8 cellular contexts compared by ENCODE assay signal in genomic region chr2:227871375-227871788, GRCh38. TPM values are rescaled to one million over a fixed set of nuclear protein-coding genes. Genes with fewer than 3 reads are reported as not detected.
DNase-seq lines count a peak whose midpoint lies in the region; ATAC-seq, FAIRE-seq and TF ChIP-seq lines count a peak whose summit lies in the region.

A gene with protein sequence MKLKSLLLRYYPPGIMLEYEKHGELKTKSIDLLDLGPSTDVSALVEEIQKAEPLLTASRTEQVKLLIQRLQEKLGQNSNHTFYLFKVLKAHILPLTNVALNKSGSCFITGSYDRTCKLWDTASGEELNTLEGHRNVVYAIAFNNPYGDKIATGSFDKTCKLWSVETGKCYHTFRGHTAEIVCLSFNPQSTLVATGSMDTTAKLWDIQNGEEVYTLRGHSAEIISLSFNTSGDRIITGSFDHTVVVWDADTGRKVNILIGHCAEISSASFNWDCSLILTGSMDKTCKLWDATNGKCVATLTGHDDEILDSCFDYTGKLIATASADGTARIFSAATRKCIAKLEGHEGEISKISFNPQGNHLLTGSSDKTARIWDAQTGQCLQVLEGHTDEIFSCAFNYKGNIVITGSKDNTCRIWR (plus strand): TSS chr2:227871631. CDS start chr2:227871690, 59 bp downstream.

- H3K27ac ChIP-seq in A549 (peak within 1 kb of the TSS; percentile 83 to 93), Panc1 (ENCODE audit: low read length) (no peak within 1 kb of the TSS), adrenal gland (no peak within 1 kb of the TSS), heart right ventricle (no peak within 1 kb of the TSS)

- no peaks in the 10 kb centered on the region for H3K9me3 ChIP-seq in A549
- no peaks in the 10 kb centered on the region for H3K9me3 ChIP-seq in Panc1 (ENCODE audit: control insufficient read depth, insufficient read depth, low read depth, low read length)
- H3K9me3 ChIP-seq in adrenal gland (replicated peaks in 1 of 3): no peaks in the 10 kb centered on the region
- no peaks in the 10 kb centered on the region for H3K9me3 ChIP-seq in heart right ventricle

- ATAC-seq in A549: peak in 1 of 2 experiments; percentile 7; a peak in 2 of 6 replicates
- peak; percentile 79 for ATAC-seq in GM19463 (IDR thresholded peaks at IDR 0.05; ENCODE audit: unreplicated experiment)
- ATAC-seq in Panc1: peak; percentile 91
- ATAC-seq in heart right ventricle: peak; percentile 59 to 83 (median 70)
- ATAC-seq in GM21576 (IDR thresholded peaks at IDR 0.05; ENCODE audit: unreplicated experiment): no peak

- no peaks in the 10 kb centered on the region for H3K36me3 ChIP-seq in Panc1 (ENCODE audit: control insufficient read depth, insufficient read depth, low read length)
- H3K36me3 ChIP-seq in adrenal gland (replicated peaks in 1 of 2): no peaks in the 10 kb centered on the region
- H3K36me3 ChIP-seq in heart right ventricle: no peaks in the 10 kb centered on the region

- WGBS in A549 (ENCODE audit: missing lambda C conversion rate): 97% methylated on average over 19 of the region's 34 CpGs
- 0 to 3% (median 2%) methylated on average over 1 to 34 of the region's 34 CpGs for WGBS in adrenal gland, 4 donors
- 2 to 3% methylated on average over 34 of the region's 34 CpGs for WGBS in heart right ventricle, 2 donors

- H3K27me3 ChIP-seq in Panc1 (ENCODE audit: control insufficient read depth, insufficient read depth, low read length) (no peaks in the 10 kb centered on the region), adrenal gland (peaks cover 9% of the 10 kb centered on the region), heart right ventricle (peaks cover 0 to 26% (median 11%) of the 10 kb centered on the region in 7 donors)

- TF ChIP-seq POLR2A in A549 (IDR thresholded peaks at IDR 0.05; ENCODE audit: low read length) (no peak), adrenal gland (IDR thresholded peaks at IDR 0.05) (no peak)

- in situ Hi-C loops in Panc1 (cut with HindIII; ENCODE audit: low pct_unique_long_range_greater_than_20kb, low sequenced_read_pairs): no loop called here

- POLR2A ChIA-PET in A549 (lab: Yijun Ruan, JAX): interaction anchor here (0.6 kb wide), 1 partner anchor 304 kb away, joined by 4 read pairs; no protein-coding TSS in a partner anchor
- POLR2A ChIA-PET in Panc1 (lab: Charles Lee): no interaction called here

- TF ChIP-seq CTCF in A549 (IDR thresholded peaks at IDR 0.05) (no peak), Panc1 (IDR thresholded peaks at IDR 0.05) (no peak), adrenal gland (IDR thresholded peaks at IDR 0.05) (no peak), heart right ventricle (IDR thresholded peaks at IDR 0.05) (no peak)

- BruUV-seq in Panc1 (replicated peaks; lab: Mats Ljungman, UMichigan): no TSS peak

- TF ChIP-seq RAD21 in A549 (conservative IDR thresholded peaks at IDR 0.05 in 1 of 2, IDR thresholded peaks at IDR 0.05 in 1 of 2): no peak

- TF ChIP-seq EP300 in A549 (IDR thresholded peaks at IDR 0.05): no peak

- no peak for DNase-seq in A549 (ENCODE audit: low read depth in 1 of 2, low spot score in 1 of 2)
- no peak for DNase-seq in Panc1 (ENCODE audit: low read depth, low spot score)
- peak in 6 of 7 donors; percentile 28 to 65 (median 42) for DNase-seq in adrenal gland
- DNase-seq in heart right ventricle: peak; percentile 26 to 70
- no peak for DNase-seq in pulmonary artery endothelial cell (ENCODE audit: low read depth, low spot score)
- DNase-seq in SHP77 (lab: John Stamatoyannopoulos, UW): no peak

- H3K4me3 ChIP-seq in A549 (no peak within 1 kb of the TSS), Panc1 (ENCODE audit: low read depth in 2 of 2, low read length in 2 of 2) (peak within 1 kb of the TSS; percentile 35 to 56), adrenal gland (peak within 1 kb of the TSS in 1 of 4 donors; percentile 52), heart right ventricle (peak within 1 kb of the TSS in 9 of 10 donors; percentile 6 to 54 (median 44))

- FAIRE-seq in A549 (lab: Jason Lieb, UNC): no peak

- intact Hi-C loops in Panc1 (cut with micrococcal nuclease; ENCODE audit: unreplicated experiment) (no loop called here), adrenal gland (cut with DNase I) (no loop called here), heart right ventricle (cut with DNase I) (no loop called here)

- H3K4me2 ChIP-seq in A549: peak within 1 kb of the TSS; percentile 44

- H3K4me1 ChIP-seq in A549 (peaks cover 38% of the 10 kb centered on the region), Panc1 (ENCODE audit: control insufficient read depth, insufficient read depth, low read length) (no peaks in the 10 kb centered on the region), adrenal gland (replicated peaks in 1 of 2) (no peaks in the 10 kb centered on the region), heart right ventricle (peaks cover 0 to 11% (median 0%) of the 10 kb centered on the region in 9 donors)

- CTCF ChIA-PET in A549 (lab: Yijun Ruan, JAX): interaction anchor here (0.6 to 11.6 kb wide), 6 partner anchors 10 to 213 kb away, joined by 3 to 68 read pairs (median 3); no protein-coding TSS in a partner anchor
- CTCF ChIA-PET in Panc1 (lab: Charles Lee): interaction anchor here (0.9 kb wide), 1 partner anchor 20 kb away, joined by 3 read pairs; no protein-coding TSS in a partner anchor

TF ChIP-seq in A549, 52 proteins besides CTCF, POLR2A, EP300 and RAD21:
- TF ChIP-seq ZNF302 (CRISPR knock-in tag; IDR thresholded peaks at IDR 0.05) (no peak), NFE2L2 (conservative IDR thresholded peaks at IDR 0.05; ENCODE audit: low read length) (no peak), MAFK (IDR thresholded peaks at IDR 0.05; ENCODE audit: partially characterized antibody) (no peak), HOXA7 (CRISPR knock-in tag; IDR thresholded peaks at IDR 0.05) (no peak), CHD2 (IDR thresholded peaks at IDR 0.05; ENCODE audit: low read length, partially characterized antibody) (no peak), MAZ (IDR thresholded peaks at IDR 0.05; ENCODE audit: borderline replicate concordance, low read depth, low read length) (no peak), EHF (CRISPR knock-in tag; IDR thresholded peaks at IDR 0.05) (no peak), KDM1A (IDR thresholded peaks at IDR 0.05; ENCODE audit: low read depth) (no peak), BHLHE40 (IDR thresholded peaks at IDR 0.05; ENCODE audit: low read depth, low read length) (no peak), CBX2 (IDR thresholded peaks at IDR 0.05; ENCODE audit: borderline replicate concordance, low read depth) (no peak), TP53 (CRISPR knock-in tag; IDR thresholded peaks at IDR 0.05) (no peak)
- TF ChIP-seq, protein P1, sequence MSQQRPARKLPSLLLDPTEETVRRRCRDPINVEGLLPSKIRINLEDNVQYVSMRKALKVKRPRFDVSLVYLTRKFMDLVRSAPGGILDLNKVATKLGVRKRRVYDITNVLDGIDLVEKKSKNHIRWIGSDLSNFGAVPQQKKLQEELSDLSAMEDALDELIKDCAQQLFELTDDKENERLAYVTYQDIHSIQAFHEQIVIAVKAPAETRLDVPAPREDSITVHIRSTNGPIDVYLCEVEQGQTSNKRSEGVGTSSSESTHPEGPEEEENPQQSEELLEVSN (IDR thresholded peaks at IDR 0.05; ENCODE audit: borderline replicate concordance, low read depth): no peak
- TF ChIP-seq, protein P2, sequence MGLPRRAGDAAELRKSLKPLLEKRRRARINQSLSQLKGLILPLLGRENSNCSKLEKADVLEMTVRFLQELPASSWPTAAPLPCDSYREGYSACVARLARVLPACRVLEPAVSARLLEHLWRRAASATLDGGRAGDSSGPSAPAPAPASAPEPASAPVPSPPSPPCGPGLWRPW (IDR thresholded peaks at IDR 0.05): no peak

RNA-seq across cellular contexts. Expression of the gene that starts here (rescaled TPM):
- polyA plus RNA-seq in A549 (2011; rRNA removed): 2.2 and 2.7 TPM in 2 replicates
- polyA plus RNA-seq in A549 (2012; cell fraction: cytosol; rRNA removed): 1.1 and 1.2 TPM in 2 replicates
- polyA plus RNA-seq in A549 (2012; cell fraction: nucleus; rRNA removed): 0.54 and 0.56 TPM in 2 replicates
- 1.1 to 2.0 TPM (median 1.3 TPM) in 3 replicates for polyA plus RNA-seq in A549 (2017; fragmentation: RNase III; extraction: RNeasy Plus Mini Kit Qiagen cat#74134 plus additional on column Dnase treatment)
- 0.83 and 0.91 TPM in 2 replicates for polyA minus RNA-seq in A549 (2011; rRNA and poly(A)+ RNA removed)
- total RNA-seq in Panc1 (2021; ENCODE audit: unreplicated experiment): 0.26 TPM
- not detected for polyA plus RNA-seq in Panc1 (2012; ENCODE audit: insufficient read length)
- under 1 TPM in 1 of 8 donors, not detected in 7; 0.26 TPM for total RNA-seq in adrenal gland
- not detected for polyA plus RNA-seq in adrenal gland
- under 1 TPM in 3 of 10 donors, not detected in 7; 0.14 to 0.50 (median 0.18) TPM for total RNA-seq in heart right ventricle
- polyA plus RNA-seq in heart right ventricle: under 1 TPM; 0.22 to 0.43 TPM
- total RNA-seq in pulmonary artery endothelial cell: 15.0 and 16.6 TPM in 2 replicates

Comparison
In these comparisons a context has a peak if more than half of its experiments do, and no peak if none do; other contexts are left out.
1. RNA of the gene that starts here (total RNA-seq): 15.0 to 16.6 TPM in pulmonary artery endothelial cell; 0.26 TPM in Panc1 (single experiment), 0.14 to 0.50 TPM in heart right ventricle and 0.26 TPM in adrenal gland; every median in the first group is over 10 times any median in the second.
2. Peak in ATAC-seq and H3K4me3 ChIP-seq in Panc1; RNA of the gene not detected or under 1 TPM.
3. Peak in DNase-seq in adrenal gland; RNA of the gene not detected or under 1 TPM.
4. Peak in DNase-seq, ATAC-seq and H3K4me3 ChIP-seq in heart right ventricle; RNA of the gene not detected or under 1 TPM.
5. H3K27ac ChIP-seq: peak in A549 (2 of 2); none in Panc1 (single experiment), adrenal gland (0 of 5) and heart right ventricle (0 of 10).